Comparison of ENCODE assay signal across 30 cellular contexts in the genomic region with DNA sequence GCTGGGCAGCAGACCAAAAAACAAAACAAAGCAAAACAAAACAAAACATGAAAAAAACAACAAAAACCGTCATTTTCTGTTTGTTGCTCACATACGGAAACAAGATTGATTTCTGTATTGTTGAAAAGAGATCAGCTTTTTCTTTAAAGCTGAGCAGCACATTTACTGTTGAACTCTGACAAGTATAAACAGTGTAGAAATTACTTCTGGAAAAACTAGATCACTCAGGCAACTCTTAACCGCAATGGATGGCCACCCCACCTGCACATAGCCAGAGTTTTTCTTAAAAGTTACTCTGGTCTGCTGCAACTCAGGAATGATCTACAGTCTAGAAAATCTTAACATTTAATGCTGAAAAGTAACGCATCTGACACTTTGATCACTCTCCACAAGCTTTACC.
"Had no signal": no experiment of that assay in that cellular context is flagged by ENCODE, and none has a peak within 500 bp of the region (broad histone marks: within the 10 kb centered on the region; RNA-seq: fewer than 3 reads in every experiment).

No MANE protein-coding gene starts in this region.

- H3K36me3 Mint-ChIP-seq: activated CD8-positive, alpha-beta memory T cell treated with anti-CD3 and anti-CD28 coated beads, Interleukin-2, amount 10 ng/mL, durations not matched to agents 7 days and 5 days; activated naive CD4-positive, alpha-beta T cell treated with anti-CD3 and anti-CD28 coated beads, Interleukin-2, amount 10 ng/mL, durations not matched to agents 7 days and 5 days; activated naive CD8-positive, alpha-beta T cell had no signal

- H3K4me3 Mint-ChIP-seq: activated B cell treated with CpG ODN at 0.5 μM for 24 hours; activated CD4-positive, alpha-beta memory T cell treated with anti-CD3 and anti-CD28 coated beads, Interleukin-2, amount 10 ng/mL, durations not matched to agents 7 days and 5 days; activated CD8-positive, alpha-beta memory T cell treated with anti-CD3 and anti-CD28 coated beads, Interleukin-2, amount 10 ng/mL, durations not matched to agents 7 days and 5 days; activated naive CD4-positive, alpha-beta T cell treated with anti-CD3 and anti-CD28 coated beads, Interleukin-2, amount 10 ng/mL, durations not matched to agents 7 days and 5 days; activated naive CD8-positive, alpha-beta T cell; activated naive CD8-positive, alpha-beta T cell treated with anti-CD3 and anti-CD28 coated beads, Interleukin-2, amount 50 U/mL, for 24 hours; central memory CD8-positive, alpha-beta T cell had no signal

- H3K4me1 ChIP-seq: Peyer's patch had no signal

- ATAC-seq: activated CD8-positive, alpha-beta memory T cell treated with anti-CD3 and anti-CD28 coated beads, Interleukin-2, amount 10 ng/mL, durations not matched to agents 7 days and 5 days; activated naive CD8-positive, alpha-beta T cell treated with anti-CD3 and anti-CD28 coated beads, Interleukin-2, amount 50 U/mL, for 24 hours had no signal

- H3K9me3 Mint-ChIP-seq: activated B cell treated with CpG ODN at 0.5 μM for 24 hours; activated CD4-positive, alpha-beta memory T cell treated with anti-CD3 and anti-CD28 coated beads, Interleukin-2, amount 10 ng/mL, durations not matched to agents 7 days and 5 days; activated naive CD4-positive, alpha-beta T cell treated with anti-CD3 and anti-CD28 coated beads, Interleukin-2, amount 10 ng/mL, durations not matched to agents 7 days and 5 days; activated naive CD8-positive, alpha-beta T cell treated with anti-CD3 and anti-CD28 coated beads, Interleukin-2, amount 50 U/mL, for 24 hours; central memory CD8-positive, alpha-beta T cell had no signal

- DNase-seq: activated B cell treated with CpG ODN at 0.5 μM for 24 hours; activated CD4-positive, alpha-beta memory T cell treated with anti-CD3 and anti-CD28 coated beads, Interleukin-2, amount 10 ng/mL, durations not matched to agents 7 days and 5 days; activated CD4-positive, alpha-beta T cell treated with anti-CD3 and anti-CD28 coated beads for 4 hours; activated CD4-positive, CD25-positive, alpha-beta regulatory T cell treated with anti-CD3 and anti-CD28 coated beads, Interleukin-2, amount 50 U/mL, for 72 hours; activated CD8-positive, alpha-beta memory T cell treated with anti-CD3 and anti-CD28 coated beads for 24 hours; activated CD8-positive, alpha-beta memory T cell treated with anti-CD3 and anti-CD28 coated beads, Interleukin-2, amount 10 ng/mL, durations not matched to agents 7 days and 5 days; activated CD8-positive, alpha-beta memory T cell treated with anti-CD3 and anti-CD28 coated beads, Interleukin-2, amount 50 U/mL, for 48 hours; activated effector memory CD4-positive, alpha-beta T cell treated with Interleukin-2 at 50 U/mL for 16 hours; activated naive CD4-positive, alpha-beta T cell treated with anti-CD3 and anti-CD28 coated beads, Interleukin-2, amount 10 ng/mL, durations not matched to agents 7 days and 5 days; activated naive CD8-positive, alpha-beta T cell treated with anti-CD3 and anti-CD28 coated beads, Interleukin-2, amount 50 U/mL, for 24 hours; activated T-cell treated with anti-CD3 and anti-CD28 coated beads, Interleukin-2, amount 50 U/mL, for 48 hours; amniotic stem cell; MG63; NCI-H1048; NCI-H1436 treated with DMSO at 0.1 percent for 48 hours; NCI-H2029; NCI-H345; NCI-H524 treated with DMSO at 0.1 percent for 48 hours; Peyer's patch; Right ventricle myocardium superior; SW 1271; T-helper 1 cell; T-helper 2 cell; T-helper 9 cell had no signal

- H3K27me3 ChIP-seq: ascending aorta, MG63, Peyer's patch had no signal

- H3K27me3 Mint-ChIP-seq: activated B cell treated with CpG ODN at 0.5 μM for 24 hours; activated naive CD4-positive, alpha-beta T cell treated with anti-CD3 and anti-CD28 coated beads, Interleukin-2, amount 10 ng/mL, durations not matched to agents 7 days and 5 days had no signal

- H3K27ac Mint-ChIP-seq: activated B cell treated with CpG ODN at 0.5 μM for 24 hours; activated CD4-positive, alpha-beta memory T cell treated with anti-CD3 and anti-CD28 coated beads, Interleukin-2, amount 10 ng/mL, durations not matched to agents 7 days and 5 days; activated CD8-positive, alpha-beta memory T cell treated with anti-CD3 and anti-CD28 coated beads, Interleukin-2, amount 10 ng/mL, durations not matched to agents 7 days and 5 days; activated naive CD4-positive, alpha-beta T cell treated with anti-CD3 and anti-CD28 coated beads, Interleukin-2, amount 10 ng/mL, durations not matched to agents 7 days and 5 days; activated naive CD8-positive, alpha-beta T cell; activated naive CD8-positive, alpha-beta T cell treated with anti-CD3 and anti-CD28 coated beads, Interleukin-2, amount 50 U/mL, for 24 hours had no signal

- H3K4me1 Mint-ChIP-seq: activated B cell treated with CpG ODN at 0.5 μM for 24 hours; activated CD4-positive, alpha-beta memory T cell treated with anti-CD3 and anti-CD28 coated beads, Interleukin-2, amount 10 ng/mL, durations not matched to agents 7 days and 5 days; activated CD8-positive, alpha-beta memory T cell treated with anti-CD3 and anti-CD28 coated beads, Interleukin-2, amount 10 ng/mL, durations not matched to agents 7 days and 5 days; activated naive CD4-positive, alpha-beta T cell treated with anti-CD3 and anti-CD28 coated beads, Interleukin-2, amount 10 ng/mL, durations not matched to agents 7 days and 5 days; activated naive CD8-positive, alpha-beta T cell treated with anti-CD3 and anti-CD28 coated beads, Interleukin-2, amount 50 U/mL, for 24 hours; central memory CD8-positive, alpha-beta T cell had no signal

- H3K27ac ChIP-seq: ascending aorta, cardiac muscle cell, Peyer's patch, RWPE1, VCaP had no signal

- H3K9me3 ChIP-seq: ascending aorta, MG63, Peyer's patch had no signal

- H3K4me3 ChIP-seq: ascending aorta, cardiac muscle cell, MG63, Peyer's patch had no signal

- H3K36me3 ChIP-seq: ascending aorta, cardiac muscle cell, MG63, Peyer's patch had no signal
